In genomic region chr7:134788191-134788590, GRCh38 we compare ENCODE assay signal across 1 cellular context.
TF ChIP-seq lines count a peak whose summit lies in the region.

No MANE protein-coding gene starts in this region.

TF ChIP-seq in IMR-90, 13 proteins besides CTCF, POLR2A, EP300 and RAD21 (continued from another document):
- TF ChIP-seq USF2 (IDR thresholded peaks at IDR 0.05; ENCODE audit: low read depth, low read length) (no peak), NFE2L2 (IDR thresholded peaks at IDR 0.05; ENCODE audit: low read depth, low read length) (no peak), FOS (IDR thresholded peaks at IDR 0.05; ENCODE audit: low read depth, low read length) (no peak), CEBPB (IDR thresholded peaks at IDR 0.05; ENCODE audit: low read depth, low read length) (no peak), MAFK (IDR thresholded peaks at IDR 0.05; ENCODE audit: low read depth, low read length) (no peak), MXI1 (IDR thresholded peaks at IDR 0.05; ENCODE audit: borderline replicate concordance, low read depth, low read length) (no peak)
